ENCODE assay signal across 9 cellular contexts in genomic region chr10:92822060-92822634, GRCh38. TPM values are rescaled to one million over a fixed set of nuclear protein-coding genes. Genes with fewer than 3 reads are reported as not detected.
DNase-seq lines count a peak whose midpoint lies in the region; ATAC-seq, FAIRE-seq and TF ChIP-seq lines count a peak whose summit lies in the region.
"Had no signal": no experiment of that assay in that cellular context is flagged by ENCODE, and none has a peak within 500 bp of the region (broad histone marks: within the 10 kb centered on the region; RNA-seq: fewer than 3 reads in every experiment).

No MANE protein-coding gene starts in this region.

- CTCF ChIA-PET in GM12878 (lab: Yijun Ruan, JAX) = interaction anchor here (1.5 to 1.8 kb wide), 2 partner anchors 11 to 61 kb away, joined by 4 to 6 read pairs; no protein-coding TSS in a partner anchor

- no peak for TF ChIP-seq EP300 in GM12878 (IDR thresholded peaks at IDR 0.05; ENCODE audit: borderline replicate concordance in 1 of 2, control insufficient read depth in 1 of 2, low read depth in 2 of 2, low read length in 2 of 2)

- no peaks in the 10 kb centered on the region for H4K20me1 ChIP-seq in GM12878 (ENCODE audit: control insufficient read depth, insufficient read depth)

- in situ Hi-C loops in GM12878 (cut with MboI) = no loop called here

- peaks cover 0 to 4% of the 10 kb centered on the region in 2 experiments; a peak in 1 of 4 replicates for H3K27me3 ChIP-seq in GM12878 (replicated peaks in 1 of 2; ENCODE audit: control insufficient read depth in 2 of 2, insufficient read depth in 2 of 2, low read length in 1 of 2)

- H3K4me3 ChIP-seq in AG10803 (ENCODE audit: low read length) (no peak overlapping the region), GM12878 (no peak overlapping the region)

- no peak overlapping the region for H3K4me2 ChIP-seq in GM12878 (ENCODE audit: control insufficient read depth, insufficient read depth)

- POLR2A ChIA-PET in GM12878 (lab: Charles Lee) = interaction anchor here (1.8 kb wide), 1 partner anchor 12 kb away, joined by 5 read pairs; no protein-coding TSS in a partner anchor

- H3K4me1 ChIP-seq in GM12878 (ENCODE audit: control insufficient read depth, insufficient read depth, low read length) = no peaks in the 10 kb centered on the region

- peaks cover 1% of the 10 kb centered on the region; the same call in 2 of the 3 replicates for H3K9me3 ChIP-seq in GM12878 (replicated peaks; ENCODE audit: control insufficient read depth, insufficient read depth, low read length)

- no TSS peak for BruUV-seq in GM12878 (replicated peaks; lab: Mats Ljungman, UMichigan)

- DNase-seq in AG10803 (ENCODE audit: low read depth) (peak; percentile 37), HUDEP-2 (lab: John Stamatoyannopoulos, UW; ENCODE audit: unreplicated experiment in 76 of 76) (peak in 41 of 76 experiments; percentile 3 to 80 (median 51)), GM12878 (ENCODE audit: low read depth, low spot score) (no peak), lung microvascular endothelial cell (ENCODE audit: low read depth in 2 of 2) (peak; percentile 86 to 97), NCI-H1048 (lab: John Stamatoyannopoulos, UW) (no peak), substantia nigra (lab: John Stamatoyannopoulos, UW) (no peak), DMS79 (lab: John Stamatoyannopoulos, UW) (no peak)
- DNase-seq: central memory CD4-positive, alpha-beta T cell had no signal

- SMC1A ChIA-PET in GM12878 (lab: Charles Lee; ENCODE audit: uncharacterized antibody, unreplicated experiment) = interaction anchor here (1.3 kb wide), 1 partner anchor 12 kb away, joined by 3 read pairs; no protein-coding TSS in a partner anchor

- intact Hi-C loops in GM12878 (cut with micrococcal nuclease; ENCODE audit: unreplicated experiment) = no loop called here

- H3K79me2 ChIP-seq in GM12878 (ENCODE audit: control insufficient read depth, insufficient read depth, low read length) = no peaks in the 10 kb centered on the region

- ATAC-seq in GM12878 (peak; percentile 66), GM21825 (IDR thresholded peaks at IDR 0.05; ENCODE audit: unreplicated experiment) (no peak)

- H3K9ac ChIP-seq in GM12878 (ENCODE audit: control insufficient read depth, insufficient read depth, low read length) = no peak overlapping the region

- no peaks in the 10 kb centered on the region for H3K36me3 ChIP-seq in GM12878 (ENCODE audit: control insufficient read depth in 2 of 2, insufficient read depth in 2 of 2, low read length in 1 of 2)

- H3K27ac ChIP-seq in GM12878 (ENCODE audit: control insufficient read depth, insufficient read depth) (no peak overlapping the region), substantia nigra (ENCODE audit: low read depth, low read length, poor library complexity, severe bottlenecking) (no peak overlapping the region)

- RAD21 ChIA-PET in GM12878 (lab: Charles Lee; ENCODE audit: unreplicated experiment) = interaction anchor here (1.0 to 1.6 kb wide), 2 partner anchors 10 to 58 kb away, joined by 3 to 5 read pairs; no protein-coding TSS in a partner anchor

- H2AFZ ChIP-seq in GM12878 (ENCODE audit: control insufficient read depth, low read depth, low read length) = no peak overlapping the region

- TF ChIP-seq CTCF in AG10803 (conservative IDR thresholded peaks at IDR 0.05; ENCODE audit: low read length) (no peak), GM12878 (IDR thresholded peaks at IDR 0.05 in 2 of 3, conservative IDR thresholded peaks at IDR 0.05 in 1 of 3; ENCODE audit: control insufficient read depth in 2 of 3, extremely low read depth in 1 of 3, insufficient read depth in 1 of 3, low read depth in 3 of 3, low read length in 3 of 3) (no peak)

- no peak for FAIRE-seq in GM12878 (lab: Jason Lieb, UNC)

- 38% methylated on average over 6 of the region's 6 CpGs for WGBS in GM12878 (ENCODE audit: insufficient coverage, insufficient replicate concordance, low lambda C conversion rate, missing lambda C conversion rate)

- no peak for TF ChIP-seq RAD21 in GM12878 (IDR thresholded peaks at IDR 0.05; ENCODE audit: insufficient read depth, low read depth, low read length)

- TF ChIP-seq POLR2A in GM12878 (IDR thresholded peaks at IDR 0.05; ENCODE audit: low read depth, low read length) = no peak

TF ChIP-seq in GM12878, 131 proteins besides CTCF, POLR2A, EP300 and RAD21:
- TF ChIP-seq IKZF1 (conservative IDR thresholded peaks at IDR 0.05) (0 out of 2 replicates have a peak, but pooled peaks have one; percentile 17), MTA2 (IDR thresholded peaks at IDR 0.05; ENCODE audit: low read depth) (peak; percentile 52; the same call in 1 of the 2 replicates), CHD4 (IDR thresholded peaks at IDR 0.05) (no peak), RUNX3 (IDR thresholded peaks at IDR 0.05; ENCODE audit: low read length) (peak; percentile 18; the same call in 1 of the 2 replicates), JUNB (IDR thresholded peaks at IDR 0.05) (peak; percentile 60; the same call in 1 of the 2 replicates), BACH1 (IDR thresholded peaks at IDR 0.05; ENCODE audit: borderline replicate concordance) (peak; percentile 94), RELB (IDR thresholded peaks at IDR 0.05; ENCODE audit: low read depth) (peak; percentile 42; the same call in 1 of the 2 replicates), IKZF2 (IDR thresholded peaks at IDR 0.05) (0 out of 4 replicates have a peak, but pooled peaks of 1 of the 2 experiments have one; percentile 28), USF2 (IDR thresholded peaks at IDR 0.05; ENCODE audit: borderline replicate concordance, low read depth, low read length) (no peak)

RNA-seq across cellular contexts. Expression of gene EXOC6, which starts 26.2 kb away (rescaled TPM):
- 19.4 and 64.2 TPM in 2 replicates for total RNA-seq in GM12878 (2013; cell fraction: nucleolus; rRNA removed)
- total RNA-seq in GM12878 (2014; rRNA removed) (38.0 and 53.8 TPM in 2 replicates), GM12878 (2014; rRNA removed; fragmentation: Illumina TruSeq; extraction: Trizol) (20.6 and 25.2 TPM in 2 replicates), GM12878 (2021) (12.9 TPM in 2 replicates), lung microvascular endothelial cell (201 and 390 TPM in 2 replicates)
- 1.9 TPM for polyA plus RNA-seq in GM12878 (2011; ENCODE audit: low read depth)
- polyA plus RNA-seq in GM12878 (2011; rRNA removed) (12.9 and 21.2 TPM in 2 replicates), GM12878 (2014; fragmentation: Illumina TruSeq; extraction: Trizol) (19.9 and 79.2 TPM in 2 replicates), GM12878 (2014; fragmentation: Nextera tagmentation; extraction: Ambion mirVana) (1 to 10 TPM; 8.2 to 8.4 TPM), GM12878 (2014; rRNA removed) (7.6 and 81.8 TPM in 2 replicates), GM12878 (2016; fragmentation: Nextera tagmentation; extraction: Ambion mirVana) (10 to 100 TPM; 13.0 to 13.6 TPM)
- 3.6 and 16.0 TPM in 2 replicates for polyA plus RNA-seq in GM12878 (2011; cell fraction: cytosol; rRNA removed)
- polyA plus RNA-seq in GM12878 (2011; cell fraction: nucleus; rRNA removed) = 3.3 and 5.0 TPM in 2 replicates
- 2.6 and 4.2 TPM in 2 replicates for polyA plus RNA-seq in GM12878 (2012)
- 7.3 and 34.6 TPM in 2 replicates for polyA minus RNA-seq in GM12878 (2011; rRNA and poly(A)+ RNA removed)
- polyA minus RNA-seq in GM12878 (2011; cell fraction: cytosol; rRNA and poly(A)+ RNA removed) = 6.3 and 12.2 TPM in 2 replicates
- 8.5 and 10.2 TPM in 2 replicates for polyA minus RNA-seq in GM12878 (2011; cell fraction: nucleus; rRNA and poly(A)+ RNA removed)

Comparison
In these comparisons a context has a peak if more than half of its experiments do, and no peak if none do; other contexts are left out.
1. DNase-seq: peak in AG10803 (single experiment), HUDEP-2 (41 of 76) and lung microvascular endothelial cell (2 of 2); none in GM12878 (single experiment), NCI-H1048 (single experiment), substantia nigra (0 of 49) and DMS79 (single experiment).